Comparison of ENCODE assay signal across 20 cellular contexts in the genomic region with DNA sequence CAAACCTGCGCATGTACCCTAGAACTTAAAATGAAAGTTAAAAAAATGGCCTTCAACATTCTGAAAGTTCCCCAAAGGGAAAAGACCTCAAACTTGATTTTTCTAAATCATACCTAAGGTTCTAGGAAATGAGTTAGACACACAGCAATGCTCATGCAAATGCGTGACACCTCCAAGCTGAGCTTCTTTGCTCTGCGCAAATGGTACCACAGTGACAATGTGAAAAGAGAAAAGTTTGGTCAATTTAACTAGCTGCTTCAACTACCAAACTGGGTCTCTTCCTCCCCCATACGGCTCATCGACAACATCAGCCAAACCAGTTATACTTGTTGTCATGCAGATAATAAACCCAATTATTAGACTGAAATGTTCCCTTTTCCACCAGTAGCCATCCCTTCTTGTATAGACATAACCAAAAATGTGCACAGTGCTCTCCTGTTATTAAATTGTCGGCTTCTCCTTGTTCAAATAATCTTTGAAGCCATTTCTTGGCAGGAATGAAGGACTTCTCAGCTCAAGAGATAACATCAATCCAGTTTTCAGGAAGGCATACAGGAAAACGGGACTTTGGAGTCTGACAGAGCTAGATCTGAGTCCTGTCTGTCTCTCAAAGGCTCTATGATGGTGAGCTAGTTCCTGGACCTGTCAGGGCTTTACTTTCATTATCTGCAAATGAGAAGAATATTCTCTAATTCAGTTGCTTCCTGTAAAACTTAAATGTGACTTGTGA.
A peak's percentile ranks its signal among the peaks of the same experiment; 100 is the strongest.
DNase-seq lines count a peak whose midpoint lies in the region; ATAC-seq, FAIRE-seq and TF ChIP-seq lines count a peak whose summit lies in the region.
"Had no signal": no experiment of that assay in that cellular context is flagged by ENCODE, and none has a peak within 500 bp of the region (broad histone marks: within the 10 kb centered on the region; RNA-seq: fewer than 3 reads in every experiment).

No MANE protein-coding gene starts in this region.

- H2AFZ ChIP-seq in GM12878 (ENCODE audit: control insufficient read depth, low read depth, low read length) = peak overlapping the region; percentile 36; the same call in 1 of the 2 replicates
- no peak overlapping the region for H2AFZ ChIP-seq in parathyroid adenoma

- no peak for TF ChIP-seq POLR2A in GM12878 (IDR thresholded peaks at IDR 0.05; ENCODE audit: low read depth, low read length)

- no peaks in the 10 kb centered on the region for H3K36me3 ChIP-seq in GM12878 (ENCODE audit: control insufficient read depth in 2 of 2, insufficient read depth in 2 of 2, low read length in 1 of 2)
- H3K36me3 ChIP-seq in parathyroid adenoma (ENCODE audit: control insufficient read depth, insufficient read depth, low read length) = no peaks in the 10 kb centered on the region
- H3K36me3 ChIP-seq: BLaER1, heart right ventricle, thyroid gland had no signal

- no peak for TF ChIP-seq EP300 in GM12878 (IDR thresholded peaks at IDR 0.05; ENCODE audit: borderline replicate concordance in 1 of 2, control insufficient read depth in 1 of 2, low read depth in 2 of 2, low read length in 2 of 2)

- POLR2A ChIA-PET in GM12878 (lab: Charles Lee) = no interaction called here

- 79% methylated on average over 7 of the region's 7 CpGs for WGBS in GM12878 (ENCODE audit: insufficient coverage, insufficient replicate concordance, low lambda C conversion rate, missing lambda C conversion rate)

- SMC1A ChIA-PET in GM12878 (lab: Charles Lee; ENCODE audit: uncharacterized antibody, unreplicated experiment) = interaction anchor here (0.7 to 5.7 kb wide), 8 partner anchors 14 to 668 kb away, joined by 3 to 56 read pairs (median 4); no protein-coding TSS in a partner anchor

- H3K4me1 ChIP-seq in GM12878 (ENCODE audit: control insufficient read depth, insufficient read depth, low read length) (peaks cover 18% of the 10 kb centered on the region), parathyroid adenoma (no peaks in the 10 kb centered on the region)

- no peak for DNase-seq in GM12864 (ENCODE audit: low read depth)
- peak; percentile 81 for DNase-seq in LNCaP clone FGC (ENCODE audit: low read depth)
- DNase-seq in GM12878 (ENCODE audit: low read depth, low spot score) = no peak
- no peak for DNase-seq in GM10266 (ENCODE audit: extremely low spot score)
- no peak for DNase-seq in hepatic stellate cell (ENCODE audit: low spot score)
- DNase-seq: activated CD8-positive, alpha-beta memory T cell treated with anti-CD3 and anti-CD28 coated beads for 24 hours; activated T-cell treated with anti-CD3 and anti-CD28 coated beads, Interleukin-2, amount 50 U/mL, for 72 hours; heart right ventricle; NCI-H1092 treated with DMSO at 0.1 percent for 48 hours; NCI-H2107; NCI-H524; stimulated activated naive B cell treated with anti-CD40 and anti-IgM and Interleukin-4, amounts not matched to agents 10 μg/mL and 1 μg/mL and 100 μg/mL, for 72 hours; thyroid gland had no signal

- no TSS peak for BruUV-seq in GM12878 (replicated peaks; lab: Mats Ljungman, UMichigan)

- ATAC-seq in GM12878 (no peak), HG03439 (IDR thresholded peaks at IDR 0.05; ENCODE audit: unreplicated experiment) (no peak)
- ATAC-seq: heart right ventricle, Right ventricle myocardium inferior, sciatic nerve had no signal

- no peak overlapping the region for H3K9ac ChIP-seq in GM12878 (ENCODE audit: control insufficient read depth, insufficient read depth, low read length)
- H3K9ac ChIP-seq in parathyroid adenoma = no peak overlapping the region
- H3K9ac ChIP-seq: BLaER1 had no signal

- in situ Hi-C loops in GM12878 (cut with MboI) = no loop called here

- RAD21 ChIA-PET in GM12878 (lab: Charles Lee; ENCODE audit: unreplicated experiment) = interaction anchor here (1.8 to 2.2 kb wide), 2 partner anchors 10 to 25 kb away, joined by 4 to 5 read pairs; no protein-coding TSS in a partner anchor

- TF ChIP-seq CTCF in GM12864 (IDR thresholded peaks at IDR 0.05; ENCODE audit: low read depth, low read length, missing control alignments) (no peak), LNCaP clone FGC (IDR thresholded peaks at IDR 0.05; ENCODE audit: control insufficient read depth, extremely low read depth, insufficient read depth) (no peak), GM12878 (IDR thresholded peaks at IDR 0.05 in 2 of 3, conservative IDR thresholded peaks at IDR 0.05 in 1 of 3; ENCODE audit: control insufficient read depth in 2 of 3, extremely low read depth in 1 of 3, insufficient read depth in 1 of 3, low read depth in 3 of 3, low read length in 3 of 3) (no peak), parathyroid adenoma (IDR thresholded peaks at IDR 0.05) (no peak), GM10266 (IDR thresholded peaks at IDR 0.05; ENCODE audit: control insufficient read depth, insufficient read depth, low read depth, missing control alignments) (no peak)

- H3K9me3 ChIP-seq in GM12878 (replicated peaks; ENCODE audit: control insufficient read depth, insufficient read depth, low read length) = no peaks in the 10 kb centered on the region; the same call in 2 of the 3 replicates
- no peaks in the 10 kb centered on the region for H3K9me3 ChIP-seq in parathyroid adenoma (ENCODE audit: control insufficient read depth, low read length)
- H3K9me3 ChIP-seq: BLaER1, heart right ventricle, thyroid gland had no signal

- FAIRE-seq in GM12878 (lab: Jason Lieb, UNC) = no peak
- FAIRE-seq: TTC549 had no signal

- no peaks in the 10 kb centered on the region for H3K27me3 ChIP-seq in GM12878 (replicated peaks in 1 of 2; ENCODE audit: control insufficient read depth in 2 of 2, insufficient read depth in 2 of 2, low read length in 1 of 2)
- H3K27me3 ChIP-seq in parathyroid adenoma (ENCODE audit: control insufficient read depth, insufficient read depth, low read length) = no peaks in the 10 kb centered on the region
- H3K27me3 ChIP-seq: BLaER1, heart right ventricle, thyroid gland had no signal

- no peak overlapping the region for H3K4me2 ChIP-seq in GM12878 (ENCODE audit: control insufficient read depth, insufficient read depth)
- peak overlapping the region; percentile 18 for H3K4me2 ChIP-seq in parathyroid adenoma (ENCODE audit: low read length)
- H3K4me2 ChIP-seq: BLaER1 had no signal

- peak overlapping the region; percentile 25; the same call in 1 of the 2 replicates for H3K4me3 ChIP-seq in GM12864 (ENCODE audit: low read depth, low read length)
- no peak overlapping the region for H3K4me3 ChIP-seq in LNCaP clone FGC (ENCODE audit: low read depth, low read length)
- H3K4me3 ChIP-seq in GM12878 = no peak overlapping the region
- no peak overlapping the region for H3K4me3 ChIP-seq in parathyroid adenoma (ENCODE audit: low read depth, low read length)
- H3K4me3 ChIP-seq: BLaER1, heart right ventricle, thyroid gland had no signal

- TF ChIP-seq RAD21 in GM12878 (IDR thresholded peaks at IDR 0.05; ENCODE audit: insufficient read depth, low read depth, low read length) = no peak

- H4K20me1 ChIP-seq in GM12878 (ENCODE audit: control insufficient read depth, insufficient read depth) = no peaks in the 10 kb centered on the region
- H4K20me1 ChIP-seq: BLaER1 had no signal

- no peaks in the 10 kb centered on the region for H3K79me2 ChIP-seq in GM12878 (ENCODE audit: control insufficient read depth, insufficient read depth, low read length)
- no peaks in the 10 kb centered on the region for H3K79me2 ChIP-seq in parathyroid adenoma

- intact Hi-C loops in GM12878 (cut with micrococcal nuclease; ENCODE audit: unreplicated experiment) = loop anchor here (2.0 kb wide), 1 partner anchor 18 kb away; no protein-coding TSS in a partner anchor

- no peak overlapping the region for H3K27ac ChIP-seq in GM12878 (ENCODE audit: control insufficient read depth, insufficient read depth)
- H3K27ac ChIP-seq in parathyroid adenoma = no peak overlapping the region
- H3K27ac ChIP-seq: BLaER1, heart right ventricle, HL-60, thyroid gland had no signal

- CTCF ChIA-PET in GM12878 (lab: Yijun Ruan, JAX) = interaction anchor here (3.9 kb wide), 1 partner anchor 14 kb away, joined by 19 read pairs; no protein-coding TSS in a partner anchor

TF ChIP-seq in GM12878, 131 proteins besides CTCF, POLR2A, EP300 and RAD21 (continues in another document):
- TF ChIP-seq SMC3 (IDR thresholded peaks at IDR 0.05; ENCODE audit: borderline replicate concordance, low read length) (no peak), TCF7 (IDR thresholded peaks at IDR 0.05; ENCODE audit: borderline replicate concordance) (no peak), CBFB (IDR thresholded peaks at IDR 0.05; ENCODE audit: low read depth) (no peak), WRNIP1 (IDR thresholded peaks at IDR 0.05; ENCODE audit: borderline replicate concordance, low read depth, low read length) (no peak), CEBPB (IDR thresholded peaks at IDR 0.05; ENCODE audit: borderline replicate concordance in 1 of 2, low read depth in 2 of 2, low read length in 2 of 2) (no peak), EZH2 (IDR thresholded peaks at IDR 0.05; ENCODE audit: borderline replicate concordance, control insufficient read depth, low read depth, low read length) (no peak), NBN (IDR thresholded peaks at IDR 0.05) (no peak)
- TF ChIP-seq, protein P1, sequence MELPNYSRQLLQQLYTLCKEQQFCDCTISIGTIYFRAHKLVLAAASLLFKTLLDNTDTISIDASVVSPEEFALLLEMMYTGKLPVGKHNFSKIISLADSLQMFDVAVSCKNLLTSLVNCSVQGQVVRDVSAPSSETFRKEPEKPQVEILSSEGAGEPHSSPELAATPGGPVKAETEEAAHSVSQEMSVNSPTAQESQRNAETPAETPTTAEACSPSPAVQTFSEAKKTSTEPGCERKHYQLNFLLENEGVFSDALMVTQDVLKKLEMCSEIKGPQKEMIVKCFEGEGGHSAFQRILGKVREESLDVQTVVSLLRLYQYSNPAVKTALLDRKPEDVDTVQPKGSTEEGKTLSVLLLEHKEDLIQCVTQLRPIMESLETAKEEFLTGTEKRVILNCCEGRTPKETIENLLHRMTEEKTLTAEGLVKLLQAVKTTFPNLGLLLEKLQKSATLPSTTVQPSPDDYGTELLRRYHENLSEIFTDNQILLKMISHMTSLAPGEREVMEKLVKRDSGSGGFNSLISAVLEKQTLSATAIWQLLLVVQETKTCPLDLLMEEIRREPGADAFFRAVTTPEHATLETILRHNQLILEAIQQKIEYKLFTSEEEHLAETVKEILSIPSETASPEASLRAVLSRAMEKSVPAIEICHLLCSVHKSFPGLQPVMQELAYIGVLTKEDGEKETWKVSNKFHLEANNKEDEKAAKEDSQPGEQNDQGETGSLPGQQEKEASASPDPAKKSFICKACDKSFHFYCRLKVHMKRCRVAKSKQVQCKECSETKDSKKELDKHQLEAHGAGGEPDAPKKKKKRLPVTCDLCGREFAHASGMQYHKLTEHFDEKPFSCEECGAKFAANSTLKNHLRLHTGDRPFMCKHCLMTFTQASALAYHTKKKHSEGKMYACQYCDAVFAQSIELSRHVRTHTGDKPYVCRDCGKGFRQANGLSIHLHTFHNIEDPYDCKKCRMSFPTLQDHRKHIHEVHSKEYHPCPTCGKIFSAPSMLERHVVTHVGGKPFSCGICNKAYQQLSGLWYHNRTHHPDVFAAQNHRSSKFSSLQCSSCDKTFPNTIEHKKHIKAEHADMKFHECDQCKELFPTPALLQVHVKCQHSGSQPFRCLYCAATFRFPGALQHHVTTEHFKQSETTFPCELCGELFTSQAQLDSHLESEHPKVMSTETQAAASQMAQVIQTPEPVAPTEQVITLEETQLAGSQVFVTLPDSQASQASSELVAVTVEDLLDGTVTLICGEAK (IDR thresholded peaks at IDR 0.05; ENCODE audit: borderline replicate concordance) = no peak
